Comparison of ENCODE assay signal across 8 cellular contexts in the genomic region with DNA sequence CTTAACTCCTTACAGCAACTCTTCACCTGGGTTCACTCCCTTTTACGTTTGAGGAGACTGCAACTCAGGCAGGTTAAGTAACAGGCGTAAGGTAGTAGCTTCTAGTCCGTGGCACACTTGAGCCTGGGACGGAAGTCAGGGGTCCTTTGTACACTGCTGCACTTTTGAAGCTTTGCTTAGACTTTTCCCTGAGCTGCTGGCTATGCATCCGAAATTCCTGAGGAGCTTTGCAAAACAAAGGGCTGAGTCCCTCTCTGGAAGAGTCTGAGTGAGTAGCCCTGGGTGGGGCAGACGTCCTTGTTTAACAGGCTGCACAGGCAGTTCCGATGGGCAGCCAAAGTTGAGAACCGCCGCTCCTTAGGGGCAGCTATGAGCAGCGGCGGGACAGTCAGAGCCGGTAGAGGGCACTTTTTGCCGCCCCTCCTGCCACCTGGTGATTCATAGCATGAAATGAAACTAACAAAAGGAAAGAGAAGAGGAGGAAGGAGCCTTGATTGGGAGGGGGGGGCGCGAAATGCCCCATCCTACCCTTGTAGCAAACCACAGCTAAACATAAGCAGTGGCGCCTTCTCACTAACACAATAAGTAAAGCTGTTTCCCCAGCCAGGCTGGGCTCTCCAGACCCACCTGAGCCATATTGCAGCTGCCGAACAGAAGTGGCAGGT. TPM values are rescaled to one million over a fixed set of nuclear protein-coding genes. Genes with fewer than 3 reads are reported as not detected.
A peak's percentile ranks its signal among the peaks of the same experiment; 100 is the strongest.
DNase-seq lines count a peak whose midpoint lies in the region; ATAC-seq and TF ChIP-seq lines count a peak whose summit lies in the region.

No MANE protein-coding gene starts in this region.

- TF ChIP-seq POLR2A in Peyer's patch (IDR thresholded peaks at IDR 0.05), result no peak
- no peak for TF ChIP-seq POLR2A in testis (IDR thresholded peaks at IDR 0.05)

- peaks cover 6% of the 10 kb centered on the region for H3K27me3 Mint-ChIP-seq in activated T-helper 1 cell treated with anti-CD3 and anti-CD28 coated beads, Interleukin-12 subunit alpha, Interleukin-12 subunit beta, Interleukin-2, Interleukin-4 antibody, amounts not matched to agents 30 ng/mL and 10 ng/mL and 1 ng/mL, durations not matched to agents 14 hours and 24 hours and 36 hours (ENCODE audit: insufficient read depth)

- H3K27ac ChIP-seq in Peyer's patch, result peak overlapping the region; percentile 90 to 94 (median 92)
- H3K27ac ChIP-seq in neutrophil, result no peak overlapping the region
- peak overlapping the region in 1 of 2 donors; percentile 11 for H3K27ac ChIP-seq in testis

- peak overlapping the region; percentile 87 for H3K27ac Mint-ChIP-seq in activated T-helper 1 cell treated with anti-CD3 and anti-CD28 coated beads, Interleukin-12 subunit alpha, Interleukin-12 subunit beta, Interleukin-2, Interleukin-4 antibody, amounts not matched to agents 30 ng/mL and 10 ng/mL and 1 ng/mL, durations not matched to agents 14 hours and 24 hours and 36 hours

- DNase-seq in NCI-H748 (lab: John Stamatoyannopoulos, UW; ENCODE audit: unreplicated experiment), result peak; percentile 47
- no peak for DNase-seq in NCI-H748 treated with DMSO at 0.1 percent for 48 hours (lab: John Stamatoyannopoulos, UW)
- DNase-seq in Peyer's patch, result peak; percentile 64 to 93 (median 90)
- peak; percentile 72 for DNase-seq in activated T-helper 1 cell treated with anti-CD3 and anti-CD28 coated beads, Interleukin-12 subunit alpha, Interleukin-12 subunit beta, Interleukin-2, Interleukin-4 antibody, amounts not matched to agents 30 ng/mL and 10 ng/mL and 1 ng/mL, durations not matched to agents 14 hours and 24 hours and 36 hours (ENCODE audit: low spot score)
- peak; percentile 21 for DNase-seq in fibroblast of the conjunctiva (ENCODE audit: low read depth)
- DNase-seq in testis, result peak; percentile 76

- WGBS in testis, 2 donors, result 5 to 13% methylated on average over 6 to 17 of the region's 17 CpGs

- H3K9me3 ChIP-seq in Peyer's patch (no peaks in the 10 kb centered on the region), neutrophil (no peaks in the 10 kb centered on the region), testis (no peaks in the 10 kb centered on the region)

- intact Hi-C loops in activated T-helper 1 cell treated with anti-CD3 and anti-CD28 coated beads, Interleukin-12 subunit alpha, Interleukin-12 subunit beta, Interleukin-2, Interleukin-4 antibody, amounts not matched to agents 30 ng/mL and 10 ng/mL and 1 ng/mL, durations not matched to agents 14 hours and 24 hours and 36 hours (cut with micrococcal nuclease), result loop anchor here (1.0 to 2.0 kb wide), 12 partner anchors 9 to 515 kb away; partner anchors contain the start of genes CD6, PRPF19, SDHAF2 and SLC15A3
- intact Hi-C loops in testis (cut with DNase I; ENCODE audit: low total_unique reads), result no loop called here

- H3K36me3 ChIP-seq in Peyer's patch (peaks cover 0 to 10% (median 0%) of the 10 kb centered on the region in 3 donors), neutrophil (peaks cover 5% of the 10 kb centered on the region), testis (ENCODE audit: low read depth, missing control alignments) (no peaks in the 10 kb centered on the region)

- H3K9me3 Mint-ChIP-seq in activated T-helper 1 cell treated with anti-CD3 and anti-CD28 coated beads, Interleukin-12 subunit alpha, Interleukin-12 subunit beta, Interleukin-2, Interleukin-4 antibody, amounts not matched to agents 30 ng/mL and 10 ng/mL and 1 ng/mL, durations not matched to agents 14 hours and 24 hours and 36 hours, result no peaks in the 10 kb centered on the region

- TF ChIP-seq CTCF in Peyer's patch (IDR thresholded peaks at IDR 0.05) (peak in 4 of 6 experiments; percentile 16 to 32 (median 24)), neutrophil (IDR thresholded peaks at IDR 0.05) (no peak), testis (IDR thresholded peaks at IDR 0.05) (no peak)

- peaks cover 72% of the 10 kb centered on the region for H3K4me1 Mint-ChIP-seq in activated T-helper 1 cell treated with anti-CD3 and anti-CD28 coated beads, Interleukin-12 subunit alpha, Interleukin-12 subunit beta, Interleukin-2, Interleukin-4 antibody, amounts not matched to agents 30 ng/mL and 10 ng/mL and 1 ng/mL, durations not matched to agents 14 hours and 24 hours and 36 hours (ENCODE audit: low read depth)

- H3K4me1 ChIP-seq in Peyer's patch, result peaks cover 0 to 24% (median 18%) of the 10 kb centered on the region in 4 donors
- H3K4me1 ChIP-seq in neutrophil (ENCODE audit: control insufficient read depth in 1 of 2, insufficient read depth in 1 of 2, low read depth in 1 of 2, low read length in 1 of 2), result peaks cover 25 to 28% of the 10 kb centered on the region in 2 experiments
- H3K4me1 ChIP-seq in testis, result peaks cover 29% of the 10 kb centered on the region

- H3K27me3 ChIP-seq in Peyer's patch (no peaks in the 10 kb centered on the region), neutrophil (peaks cover 30% of the 10 kb centered on the region), testis (no peaks in the 10 kb centered on the region)

- H3K4me3 ChIP-seq in Peyer's patch, result peak overlapping the region; percentile 57 to 81 (median 72)
- peak overlapping the region; percentile 85 to 93 for H3K4me3 ChIP-seq in neutrophil (ENCODE audit: low read depth in 1 of 2, low read length in 1 of 2)
- H3K4me3 ChIP-seq in testis, result peak overlapping the region; percentile 77 to 89

- H3K36me3 Mint-ChIP-seq in activated T-helper 1 cell treated with anti-CD3 and anti-CD28 coated beads, Interleukin-12 subunit alpha, Interleukin-12 subunit beta, Interleukin-2, Interleukin-4 antibody, amounts not matched to agents 30 ng/mL and 10 ng/mL and 1 ng/mL, durations not matched to agents 14 hours and 24 hours and 36 hours (ENCODE audit: low read depth), result peaks cover 16% of the 10 kb centered on the region

- peak overlapping the region; percentile 96 for H3K4me3 Mint-ChIP-seq in activated T-helper 1 cell treated with anti-CD3 and anti-CD28 coated beads, Interleukin-12 subunit alpha, Interleukin-12 subunit beta, Interleukin-2, Interleukin-4 antibody, amounts not matched to agents 30 ng/mL and 10 ng/mL and 1 ng/mL, durations not matched to agents 14 hours and 24 hours and 36 hours

- peak; percentile 41 for ATAC-seq in HG02943 (IDR thresholded peaks at IDR 0.05; ENCODE audit: low read depth, unreplicated experiment)

RNA-seq across cellular contexts. Expression of gene TMEM109, which starts 1.4 kb away (rescaled TPM):
- 10 to 100 TPM; 26.3 to 40.5 (median 36.6) TPM for total RNA-seq in Peyer's patch
- 138 and 143 TPM in 2 replicates for total RNA-seq in activated T-helper 1 cell treated with anti-CD3 and anti-CD28 coated beads, Interleukin-12 subunit alpha, Interleukin-12 subunit beta, Interleukin-2, Interleukin-4 antibody, amounts not matched to agents 30 ng/mL and 10 ng/mL and 1 ng/mL, durations not matched to agents 14 hours and 24 hours and 36 hours
- total RNA-seq in testis, result 10 to 100 TPM; 28.1 to 46.7 TPM
- 59.1 TPM for polyA plus RNA-seq in testis (ENCODE audit: insufficient read depth, low read depth, low replicate concordance)

RNA-seq across cellular contexts. Expression of gene TMEM132A, which starts 8.9 kb away (rescaled TPM):
- total RNA-seq in Peyer's patch (10 to 100 TPM in 1 of 4 donors, 1 to 10 TPM in 3; 1.6 to 28.9 (median 4.0) TPM), testis (10 to 100 TPM; 21.7 to 39.0 TPM)
- total RNA-seq in activated T-helper 1 cell treated with anti-CD3 and anti-CD28 coated beads, Interleukin-12 subunit alpha, Interleukin-12 subunit beta, Interleukin-2, Interleukin-4 antibody, amounts not matched to agents 30 ng/mL and 10 ng/mL and 1 ng/mL, durations not matched to agents 14 hours and 24 hours and 36 hours, result 2.4 and 3.2 TPM in 2 replicates
- polyA plus RNA-seq in testis (ENCODE audit: insufficient read depth, low read depth, low replicate concordance), result 17.8 TPM

RNA-seq across cellular contexts. Expression of gene PRPF19, which starts 9.0 kb away (rescaled TPM):
- total RNA-seq in Peyer's patch (10 to 100 TPM; 36.1 to 53.4 (median 46.5) TPM), testis (100 to 1,000 TPM in 1 of 2 donors, 10 to 100 TPM in 1; 79.8 to 109 TPM)
- total RNA-seq in activated T-helper 1 cell treated with anti-CD3 and anti-CD28 coated beads, Interleukin-12 subunit alpha, Interleukin-12 subunit beta, Interleukin-2, Interleukin-4 antibody, amounts not matched to agents 30 ng/mL and 10 ng/mL and 1 ng/mL, durations not matched to agents 14 hours and 24 hours and 36 hours, result 221 and 222 TPM in 2 replicates
- 71.6 TPM for polyA plus RNA-seq in testis (ENCODE audit: insufficient read depth, low read depth, low replicate concordance)

RNA-seq across cellular contexts. Expression of gene SLC15A3, which starts 36.6 kb away (rescaled TPM):
- total RNA-seq in Peyer's patch (10 to 100 TPM in 1 of 4 donors, 1 to 10 TPM in 3; 3.7 to 61.9 (median 8.8) TPM), testis (1 to 10 TPM; 8.0 to 9.3 TPM)
- total RNA-seq in activated T-helper 1 cell treated with anti-CD3 and anti-CD28 coated beads, Interleukin-12 subunit alpha, Interleukin-12 subunit beta, Interleukin-2, Interleukin-4 antibody, amounts not matched to agents 30 ng/mL and 10 ng/mL and 1 ng/mL, durations not matched to agents 14 hours and 24 hours and 36 hours, result 1.7 and 2.0 TPM in 2 replicates
- polyA plus RNA-seq in testis (ENCODE audit: insufficient read depth, low read depth, low replicate concordance), result 24.4 TPM

RNA-seq across cellular contexts. Expression of gene ZP1, which starts 48.0 kb away (rescaled TPM):
- total RNA-seq in Peyer's patch, result 1 to 10 TPM in 1 of 4 donors, not detected in 3; 2.1 TPM
- not detected in 2 replicates for total RNA-seq in activated T-helper 1 cell treated with anti-CD3 and anti-CD28 coated beads, Interleukin-12 subunit alpha, Interleukin-12 subunit beta, Interleukin-2, Interleukin-4 antibody, amounts not matched to agents 30 ng/mL and 10 ng/mL and 1 ng/mL, durations not matched to agents 14 hours and 24 hours and 36 hours
- 1 to 10 TPM; 3.5 to 4.0 TPM for total RNA-seq in testis
- 11.2 TPM for polyA plus RNA-seq in testis (ENCODE audit: insufficient read depth, low read depth, low replicate concordance)

Comparison
In these comparisons a context has a peak if more than half of its experiments do, and no peak if none do; other contexts are left out.
1. CTCF ChIP-seq: peak in Peyer's patch (4 of 6); none in neutrophil (single experiment) and testis (0 of 3).
2. Peak in every context shown above with its lines, with median percentiles within 50 percentile points of each other: H3K4me3 ChIP-seq.